Comparison of ENCODE assay signal across 38 cellular contexts in the genomic region with DNA sequence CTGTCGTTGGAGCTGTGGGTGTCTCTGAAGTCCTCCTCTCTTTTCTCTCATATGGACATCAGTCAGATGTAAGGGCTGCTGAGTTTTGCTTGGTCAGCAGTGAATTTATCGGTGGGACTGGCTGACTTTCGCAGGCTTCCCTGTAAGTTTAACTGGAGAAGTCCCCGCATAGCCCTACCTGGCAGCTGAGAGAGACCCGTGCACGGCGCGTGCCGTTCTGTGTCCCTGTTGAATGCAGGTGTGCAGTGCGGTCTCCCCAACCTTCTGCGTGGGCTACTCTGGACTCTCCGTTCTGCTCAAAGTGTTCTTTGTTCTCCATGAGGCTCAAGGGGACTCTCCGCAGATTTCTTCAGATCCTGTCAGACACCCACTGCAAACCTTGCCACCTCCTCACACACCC.
"Had no signal": no experiment of that assay in that cellular context is flagged by ENCODE, and none has a peak within 500 bp of the region (broad histone marks: within the 10 kb centered on the region; RNA-seq: fewer than 3 reads in every experiment).

No MANE protein-coding gene starts in this region.

- H3K27me3 ChIP-seq: ascending aorta, cardiac muscle cell had no signal

- H3K27ac ChIP-seq: ascending aorta, cardiac muscle cell had no signal

- H3K27ac Mint-ChIP-seq: activated B cell treated with CpG ODN at 0.5 μM for 24 hours; activated CD4-positive, alpha-beta memory T cell treated with anti-CD3 and anti-CD28 coated beads for 36 hours; activated CD4-positive, alpha-beta T cell treated with anti-CD3 and anti-CD28 coated beads, Interleukin-2, amount 10 ng/mL, durations not matched to agents 24 days and 14 days; activated CD8-positive, alpha-beta T cell treated with anti-CD3 and anti-CD28 coated beads for 36 hours; activated naive CD4-positive, alpha-beta T cell treated with anti-CD3 and anti-CD28 coated beads for 36 hours; activated naive CD4-positive, alpha-beta T cell treated with anti-CD3 and anti-CD28 coated beads, Interleukin-2, amount 50 U/mL, for 72 hours; activated naive CD8-positive, alpha-beta T cell treated with anti-CD3 and anti-CD28 coated beads, Interleukin-2, amount 10 ng/mL, durations not matched to agents 7 days and 5 days; activated naive CD8-positive, alpha-beta T cell treated with anti-CD3 and anti-CD28 coated beads, Interleukin-2, amount 50 U/mL, for 24 hours; activated T-helper 1 cell treated with anti-CD3 and anti-CD28 coated beads, Interleukin-12 subunit alpha, Interleukin-12 subunit beta, Interleukin-2, Interleukin-4 antibody, amounts not matched to agents 30 ng/mL and 10 ng/mL and 1 ng/mL, durations not matched to agents 14 hours and 24 hours and 36 hours; activated T-helper 17 cell treated with anti-CD3 and anti-CD28 coated beads, Interleukin-2, amount 50 U/mL, for 72 hours; brain; T-helper 1 cell treated with Interleukin-12 subunit alpha and Interleukin-12 subunit beta and Interleukin-4 antibody, amounts not matched to agents 30 μg/mL and 1 μg/mL, for 36 hours; T-helper 2 cell treated with Interferon-gamma antibody and Interleukin-4, amounts not matched to agents 5 μg/mL and 100 μg/mL, for 36 hours had no signal

- H3K4me3 ChIP-seq: ascending aorta, cardiac muscle cell had no signal

- H3K27me3 Mint-ChIP-seq: activated B cell treated with CpG ODN at 0.5 μM for 24 hours; activated CD4-positive, alpha-beta T cell treated with anti-CD3 and anti-CD28 coated beads, Interleukin-2, amount 10 ng/mL, durations not matched to agents 24 days and 14 days; activated naive CD8-positive, alpha-beta T cell treated with anti-CD3 and anti-CD28 coated beads, Interleukin-2, amount 10 ng/mL, durations not matched to agents 7 days and 5 days; brain; central memory CD8-positive, alpha-beta T cell had no signal

- H3K9me3 Mint-ChIP-seq: activated CD4-positive, alpha-beta T cell treated with anti-CD3 and anti-CD28 coated beads, Interleukin-2, amount 10 ng/mL, durations not matched to agents 24 days and 14 days; activated CD8-positive, alpha-beta T cell treated with anti-CD3 and anti-CD28 coated beads for 36 hours; activated naive CD4-positive, alpha-beta T cell treated with anti-CD3 and anti-CD28 coated beads for 36 hours; activated naive CD4-positive, alpha-beta T cell treated with anti-CD3 and anti-CD28 coated beads, Interleukin-2, amount 50 U/mL, for 72 hours; activated naive CD8-positive, alpha-beta T cell treated with anti-CD3 and anti-CD28 coated beads, Interleukin-2, amount 50 U/mL, for 24 hours; activated T-cell treated with anti-CD3 and anti-CD28 coated beads, Interleukin-2, amount 50 U/mL, for 4 hours; activated T-helper 1 cell treated with anti-CD3 and anti-CD28 coated beads, Interleukin-12 subunit alpha, Interleukin-12 subunit beta, Interleukin-2, Interleukin-4 antibody, amounts not matched to agents 30 ng/mL and 10 ng/mL and 1 ng/mL, durations not matched to agents 14 hours and 24 hours and 36 hours; activated T-helper 17 cell treated with anti-CD3 and anti-CD28 coated beads, Interleukin-2, amount 50 U/mL, for 72 hours; T-helper 1 cell treated with Interleukin-12 subunit alpha and Interleukin-12 subunit beta and Interleukin-4 antibody, amounts not matched to agents 30 μg/mL and 1 μg/mL, for 36 hours; T-helper 2 cell treated with Interferon-gamma antibody and Interleukin-4, amounts not matched to agents 5 μg/mL and 100 μg/mL, for 36 hours had no signal

- H3K36me3 Mint-ChIP-seq: activated CD4-positive, alpha-beta memory T cell treated with anti-CD3 and anti-CD28 coated beads for 36 hours; activated naive CD4-positive, alpha-beta T cell treated with anti-CD3 and anti-CD28 coated beads, Interleukin-2, amount 50 U/mL, for 72 hours; activated naive CD8-positive, alpha-beta T cell treated with anti-CD3 and anti-CD28 coated beads, Interleukin-2, amount 10 ng/mL, durations not matched to agents 7 days and 5 days; brain had no signal

- DNase-seq: activated B cell treated with CpG ODN at 0.5 μM for 24 hours; activated CD4-positive, alpha-beta memory T cell treated with anti-CD3 and anti-CD28 coated beads for 36 hours; activated CD4-positive, alpha-beta T cell treated with anti-CD3 and anti-CD28 coated beads for 4 hours; activated CD4-positive, alpha-beta T cell treated with anti-CD3 and anti-CD28 coated beads, Interleukin-2, amount 10 ng/mL, durations not matched to agents 24 days and 14 days; activated CD4-positive, alpha-beta T cell treated with anti-CD3 and anti-CD28 coated beads, Interleukin-2, amount 50 U/mL, for 1 hour; activated CD4-positive, alpha-beta T cell treated with anti-CD3 and anti-CD28 coated beads, Interleukin-2, amount 50 U/mL, for 4 hours; activated CD4-positive, CD25-positive, alpha-beta regulatory T cell treated with anti-CD3 and anti-CD28 coated beads, Interleukin-2, amount 50 U/mL, for 72 hours; activated CD8-positive, alpha-beta memory T cell treated with anti-CD3 and anti-CD28 coated beads, Interleukin-2, amount 50 U/mL, for 4 hours; activated CD8-positive, alpha-beta T cell treated with anti-CD3 and anti-CD28 coated beads for 36 hours; activated effector memory CD4-positive, alpha-beta T cell treated with anti-CD3 and anti-CD28 coated beads, Interleukin-2, amount 50 U/mL, for 16 hours; activated gamma-delta T cell treated with Interleukin-2 at 50 U/mL for 16 hours; activated naive CD4-positive, alpha-beta T cell; activated naive CD4-positive, alpha-beta T cell treated with anti-CD3 and anti-CD28 coated beads for 36 hours; activated naive CD4-positive, alpha-beta T cell treated with anti-CD3 and anti-CD28 coated beads, Interleukin-2, amount 50 U/mL, for 16 hours; activated naive CD8-positive, alpha-beta T cell treated with anti-CD3 and anti-CD28 coated beads, Interleukin-2, amount 10 ng/mL, durations not matched to agents 7 days and 5 days; activated naive CD8-positive, alpha-beta T cell treated with anti-CD3 and anti-CD28 coated beads, Interleukin-2, amount 50 U/mL, for 24 hours; activated T-cell treated with anti-CD3 and anti-CD28 coated beads for 4 hours; activated T-cell treated with anti-CD3 and anti-CD28 coated beads, Interleukin-2, amount 50 U/mL, for 1 hour; activated T-cell treated with anti-CD3 and anti-CD28 coated beads, Interleukin-2, amount 50 U/mL, for 4 hours; activated T-cell treated with anti-CD3 and anti-CD28 coated beads, Interleukin-2, amount 50 U/mL, for 72 hours; amygdala; anterior cingulate cortex; caudate nucleus; cerebellar nuclear complex; T-helper 1 cell; T-helper 2 cell; T-helper 9 cell had no signal

- FAIRE-seq: bronchial epithelial cell, TTC549 had no signal

- H3K4me1 Mint-ChIP-seq: activated B cell treated with CpG ODN at 0.5 μM for 24 hours; activated T-helper 17 cell treated with anti-CD3 and anti-CD28 coated beads, Interleukin-2, amount 50 U/mL, for 72 hours; central memory CD8-positive, alpha-beta T cell had no signal

- H3K4me3 Mint-ChIP-seq: activated B cell treated with CpG ODN at 0.5 μM for 24 hours; activated CD4-positive, alpha-beta memory T cell treated with anti-CD3 and anti-CD28 coated beads for 36 hours; activated CD4-positive, alpha-beta T cell treated with anti-CD3 and anti-CD28 coated beads, Interleukin-2, amount 10 ng/mL, durations not matched to agents 24 days and 14 days; activated CD8-positive, alpha-beta T cell treated with anti-CD3 and anti-CD28 coated beads for 36 hours; activated naive CD4-positive, alpha-beta T cell treated with anti-CD3 and anti-CD28 coated beads for 36 hours; activated naive CD8-positive, alpha-beta T cell treated with anti-CD3 and anti-CD28 coated beads, Interleukin-2, amount 10 ng/mL, durations not matched to agents 7 days and 5 days; activated naive CD8-positive, alpha-beta T cell treated with anti-CD3 and anti-CD28 coated beads, Interleukin-2, amount 50 U/mL, for 24 hours; activated T-cell treated with anti-CD3 and anti-CD28 coated beads, Interleukin-2, amount 50 U/mL, for 4 hours; activated T-cell treated with anti-CD3 and anti-CD28 coated beads, Interleukin-2, amount 50 U/mL, for 72 hours; activated T-helper 1 cell treated with anti-CD3 and anti-CD28 coated beads, Interleukin-12 subunit alpha, Interleukin-12 subunit beta, Interleukin-2, Interleukin-4 antibody, amounts not matched to agents 30 ng/mL and 10 ng/mL and 1 ng/mL, durations not matched to agents 14 hours and 24 hours and 36 hours; activated T-helper 17 cell treated with anti-CD3 and anti-CD28 coated beads, Interleukin-2, amount 50 U/mL, for 72 hours; brain; central memory CD8-positive, alpha-beta T cell; T-helper 1 cell treated with Interleukin-12 subunit alpha and Interleukin-12 subunit beta and Interleukin-4 antibody, amounts not matched to agents 30 μg/mL and 1 μg/mL, for 36 hours; T-helper 2 cell treated with Interferon-gamma antibody and Interleukin-4, amounts not matched to agents 5 μg/mL and 100 μg/mL, for 36 hours had no signal

- H3K36me3 ChIP-seq: cardiac muscle cell had no signal

- ATAC-seq: activated CD8-positive, alpha-beta T cell treated with anti-CD3 and anti-CD28 coated beads for 36 hours; activated naive CD4-positive, alpha-beta T cell treated with anti-CD3 and anti-CD28 coated beads, Interleukin-2, amount 50 U/mL, for 72 hours; activated naive CD8-positive, alpha-beta T cell treated with anti-CD3 and anti-CD28 coated beads, Interleukin-2, amount 50 U/mL, for 24 hours; activated T-cell treated with anti-CD3 and anti-CD28 coated beads, Interleukin-2, amount 50 U/mL, for 4 hours; activated T-cell treated with anti-CD3 and anti-CD28 coated beads, Interleukin-2, amount 50 U/mL, for 72 hours; activated T-helper 17 cell treated with anti-CD3 and anti-CD28 coated beads, Interleukin-2, amount 50 U/mL, for 72 hours had no signal
